ENCODE assay signal across 1 cellular context in the genomic region with DNA sequence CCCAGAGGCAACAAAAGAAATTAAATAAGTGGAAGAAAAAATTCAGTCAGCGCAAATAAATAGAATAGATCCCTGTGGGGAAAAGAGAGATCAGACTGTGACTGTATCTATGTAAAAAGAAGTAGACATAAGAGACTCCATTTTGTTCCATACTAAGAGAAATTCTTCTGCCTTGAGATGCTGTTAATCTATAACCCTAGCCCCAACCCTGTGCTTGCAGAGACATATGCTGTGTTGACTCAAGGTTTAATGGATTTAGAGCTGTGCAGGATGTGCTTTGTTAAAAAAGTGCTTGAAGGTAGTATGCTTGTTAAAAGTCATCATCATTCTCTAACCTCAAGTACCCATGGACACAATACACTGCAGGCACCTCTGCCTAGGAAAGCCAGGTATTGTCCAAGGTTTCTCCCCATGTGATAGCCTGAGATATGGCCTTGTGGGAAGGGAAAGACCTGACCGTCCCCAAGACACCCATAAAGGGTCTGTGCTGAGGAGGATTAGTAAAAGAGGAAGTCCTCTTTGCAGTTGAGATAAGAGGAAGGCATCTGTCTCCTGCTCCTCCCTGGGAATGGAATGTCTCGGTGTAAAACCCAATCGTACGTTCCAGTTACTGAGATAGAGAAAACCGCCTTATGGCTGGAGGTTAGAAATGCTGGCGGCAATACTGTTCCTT.
TF ChIP-seq lines count a peak whose summit lies in the region.
"Not testable (repeated sequence)": the region's sequence is repeated elsewhere in the genome, so short reads cannot be mapped to it uniquely, and the experiment has no call there.

No MANE protein-coding gene starts in this region.

TF ChIP-seq in K562, 482 proteins besides CTCF, POLR2A, EP300 and RAD21 (continued from another document and continues in another):
- TF ChIP-seq, protein P1, sequence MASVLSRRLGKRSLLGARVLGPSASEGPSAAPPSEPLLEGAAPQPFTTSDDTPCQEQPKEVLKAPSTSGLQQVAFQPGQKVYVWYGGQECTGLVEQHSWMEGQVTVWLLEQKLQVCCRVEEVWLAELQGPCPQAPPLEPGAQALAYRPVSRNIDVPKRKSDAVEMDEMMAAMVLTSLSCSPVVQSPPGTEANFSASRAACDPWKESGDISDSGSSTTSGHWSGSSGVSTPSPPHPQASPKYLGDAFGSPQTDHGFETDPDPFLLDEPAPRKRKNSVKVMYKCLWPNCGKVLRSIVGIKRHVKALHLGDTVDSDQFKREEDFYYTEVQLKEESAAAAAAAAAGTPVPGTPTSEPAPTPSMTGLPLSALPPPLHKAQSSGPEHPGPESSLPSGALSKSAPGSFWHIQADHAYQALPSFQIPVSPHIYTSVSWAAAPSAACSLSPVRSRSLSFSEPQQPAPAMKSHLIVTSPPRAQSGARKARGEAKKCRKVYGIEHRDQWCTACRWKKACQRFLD (CRISPR knock-in tag; IDR thresholded peaks at IDR 0.05): peak; percentile 52; the same call in 1 of the 2 replicates
- TF ChIP-seq CTBP1 (IDR thresholded peaks at IDR 0.05; ENCODE audit: borderline replicate concordance): peak; percentile 100
- TF ChIP-seq CBFA2T3 (IDR thresholded peaks at IDR 0.05): peak; percentile 94
- peak in 1 of 2 experiments; percentile 60; a peak in 1 of 4 replicates for TF ChIP-seq ARNT (IDR thresholded peaks at IDR 0.05)
- peak; percentile 93 for TF ChIP-seq ELF4 (CRISPR knock-in tag; IDR thresholded peaks at IDR 0.05)
- TF ChIP-seq KAT7 (CRISPR knock-in tag; IDR thresholded peaks at IDR 0.05; ENCODE audit: borderline replicate concordance): peak; percentile 64; the same call in 1 of the 2 replicates
- TF ChIP-seq FOXK2 (conservative IDR thresholded peaks at IDR 0.05 in 1 of 2, IDR thresholded peaks at IDR 0.05 in 1 of 2; ENCODE audit: low read depth in 2 of 2): 0 out of 4 replicates have a peak, but pooled peaks of 1 of the 2 experiments have one; percentile 25
- TF ChIP-seq PTTG1 (tag; IDR thresholded peaks at IDR 0.05; ENCODE audit: low read depth): peak; percentile 76
- TF ChIP-seq JUND (IDR thresholded peaks at IDR 0.05; ENCODE audit: borderline replicate concordance, low read depth, low read length): peak; percentile 54; the same call in 1 of the 2 replicates
- not testable (repeated sequence) for TF ChIP-seq JUND (tag; IDR thresholded peaks at IDR 0.05; ENCODE audit: borderline replicate concordance, low read depth, low read length); ATF1 (CRISPR knock-in tag; IDR thresholded peaks at IDR 0.05); NR2C2 (CRISPR knock-in tag; IDR thresholded peaks at IDR 0.05)
- TF ChIP-seq CXXC5 (CRISPR knock-in tag; IDR thresholded peaks at IDR 0.05): peak; percentile 81
- peak; percentile 96 for TF ChIP-seq ARID1B (IDR thresholded peaks at IDR 0.05)
- peak; percentile 77 for TF ChIP-seq ATF7 (IDR thresholded peaks at IDR 0.05)
- peak; percentile 78 for TF ChIP-seq ZNF766 (CRISPR knock-in tag; conservative IDR thresholded peaks at IDR 0.05)
- TF ChIP-seq ATF1 (tag; IDR thresholded peaks at IDR 0.05): peak; percentile 24; the same call in 1 of the 2 replicates
- TF ChIP-seq ZNF445 (CRISPR knock-in tag; IDR thresholded peaks at IDR 0.05; ENCODE audit: low read depth): 0 out of 2 replicates have a peak, but pooled peaks have one; percentile 49
- TF ChIP-seq PHF8 (IDR thresholded peaks at IDR 0.05; ENCODE audit: borderline replicate concordance, low read length): peak; percentile 18; the same call in 1 of the 2 replicates
- peak; percentile 79; the same call in 1 of the 2 replicates for TF ChIP-seq PTRF (tag; IDR thresholded peaks at IDR 0.05)
- peak; percentile 47 to 61; a peak in 3 of 4 replicates for TF ChIP-seq MAZ (CRISPR knock-in tag; conservative IDR thresholded peaks at IDR 0.05 in 1 of 2, IDR thresholded peaks at IDR 0.05 in 1 of 2)
- 0 out of 2 replicates have a peak, but pooled peaks have one; percentile 37 for TF ChIP-seq HDAC8 (tag; IDR thresholded peaks at IDR 0.05)
- peak; percentile 32; the same call in 1 of the 2 replicates for TF ChIP-seq BHLHE40 (IDR thresholded peaks at IDR 0.05; ENCODE audit: low read length)
- TF ChIP-seq NBN (IDR thresholded peaks at IDR 0.05; ENCODE audit: low read depth): peak; percentile 70; the same call in 1 of the 2 replicates
- peak; percentile 25 for TF ChIP-seq MEF2D (tag; conservative IDR thresholded peaks at IDR 0.05; ENCODE audit: low read depth)
- TF ChIP-seq NONO (IDR thresholded peaks at IDR 0.05; ENCODE audit: low read depth in 2 of 2, low read length in 1 of 2): peak in 1 of 2 experiments; percentile 46; a peak in 1 of 4 replicates
- TF ChIP-seq DMBX1 (CRISPR knock-in tag; IDR thresholded peaks at IDR 0.05; ENCODE audit: borderline replicate concordance): peak; percentile 75
- 0 out of 2 replicates have a peak, but pooled peaks have one; percentile 31 for TF ChIP-seq ELF1 (tag; IDR thresholded peaks at IDR 0.05)
- TF ChIP-seq, protein P2, sequence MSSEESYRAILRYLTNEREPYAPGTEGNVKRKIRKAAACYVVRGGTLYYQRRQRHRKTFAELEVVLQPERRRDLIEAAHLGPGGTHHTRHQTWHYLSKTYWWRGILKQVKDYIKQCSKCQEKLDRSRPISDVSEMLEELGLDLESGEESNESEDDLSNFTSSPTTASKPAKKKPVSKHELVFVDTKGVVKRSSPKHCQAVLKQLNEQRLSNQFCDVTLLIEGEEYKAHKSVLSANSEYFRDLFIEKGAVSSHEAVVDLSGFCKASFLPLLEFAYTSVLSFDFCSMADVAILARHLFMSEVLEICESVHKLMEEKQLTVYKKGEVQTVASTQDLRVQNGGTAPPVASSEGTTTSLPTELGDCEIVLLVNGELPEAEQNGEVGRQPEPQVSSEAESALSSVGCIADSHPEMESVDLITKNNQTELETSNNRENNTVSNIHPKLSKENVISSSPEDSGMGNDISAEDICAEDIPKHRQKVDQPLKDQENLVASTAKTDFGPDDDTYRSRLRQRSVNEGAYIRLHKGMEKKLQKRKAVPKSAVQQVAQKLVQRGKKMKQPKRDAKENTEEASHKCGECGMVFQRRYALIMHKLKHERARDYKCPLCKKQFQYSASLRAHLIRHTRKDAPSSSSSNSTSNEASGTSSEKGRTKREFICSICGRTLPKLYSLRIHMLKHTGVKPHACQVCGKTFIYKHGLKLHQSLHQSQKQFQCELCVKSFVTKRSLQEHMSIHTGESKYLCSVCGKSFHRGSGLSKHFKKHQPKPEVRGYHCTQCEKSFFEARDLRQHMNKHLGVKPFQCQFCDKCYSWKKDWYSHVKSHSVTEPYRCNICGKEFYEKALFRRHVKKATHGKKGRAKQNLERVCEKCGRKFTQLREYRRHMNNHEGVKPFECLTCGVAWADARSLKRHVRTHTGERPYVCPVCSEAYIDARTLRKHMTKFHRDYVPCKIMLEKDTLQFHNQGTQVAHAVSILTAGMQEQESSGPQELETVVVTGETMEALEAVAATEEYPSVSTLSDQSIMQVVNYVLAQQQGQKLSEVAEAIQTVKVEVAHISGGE (CRISPR knock-in tag; IDR thresholded peaks at IDR 0.05): 0 out of 6 replicates have a peak, but pooled peaks of 1 of the 3 experiments have one; percentile 20
- TF ChIP-seq SOX6 (IDR thresholded peaks at IDR 0.05): peak; percentile 94
- TF ChIP-seq NR2C2 (tag; IDR thresholded peaks at IDR 0.05): peak; percentile 42; the same call in 1 of the 2 replicates
- TF ChIP-seq SMAD3 (CRISPR knock-in tag; conservative IDR thresholded peaks at IDR 0.05): peak; percentile 79; the same call in 1 of the 2 replicates
- peak; percentile 98 for TF ChIP-seq MECOM (CRISPR knock-in tag; IDR thresholded peaks at IDR 0.05)
- peak; percentile 99 for TF ChIP-seq SMARCE1 (IDR thresholded peaks at IDR 0.05)
- TF ChIP-seq SMARCC2 (IDR thresholded peaks at IDR 0.05; ENCODE audit: low read depth): peak; percentile 94
- 0 out of 2 replicates have a peak, but pooled peaks have one; percentile 10 for TF ChIP-seq TCFL5 (CRISPR knock-in tag; conservative IDR thresholded peaks at IDR 0.05)
- TF ChIP-seq LCOR (CRISPR knock-in tag; IDR thresholded peaks at IDR 0.05): peak; percentile 89
- TF ChIP-seq, protein P3, sequence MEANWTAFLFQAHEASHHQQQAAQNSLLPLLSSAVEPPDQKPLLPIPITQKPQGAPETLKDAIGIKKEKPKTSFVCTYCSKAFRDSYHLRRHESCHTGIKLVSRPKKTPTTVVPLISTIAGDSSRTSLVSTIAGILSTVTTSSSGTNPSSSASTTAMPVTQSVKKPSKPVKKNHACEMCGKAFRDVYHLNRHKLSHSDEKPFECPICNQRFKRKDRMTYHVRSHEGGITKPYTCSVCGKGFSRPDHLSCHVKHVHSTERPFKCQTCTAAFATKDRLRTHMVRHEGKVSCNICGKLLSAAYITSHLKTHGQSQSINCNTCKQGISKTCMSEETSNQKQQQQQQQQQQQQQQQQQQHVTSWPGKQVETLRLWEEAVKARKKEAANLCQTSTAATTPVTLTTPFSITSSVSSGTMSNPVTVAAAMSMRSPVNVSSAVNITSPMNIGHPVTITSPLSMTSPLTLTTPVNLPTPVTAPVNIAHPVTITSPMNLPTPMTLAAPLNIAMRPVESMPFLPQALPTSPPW (CRISPR knock-in tag; IDR thresholded peaks at IDR 0.05): peak; percentile 42; the same call in 1 of the 2 replicates
- TF ChIP-seq, protein P4, sequence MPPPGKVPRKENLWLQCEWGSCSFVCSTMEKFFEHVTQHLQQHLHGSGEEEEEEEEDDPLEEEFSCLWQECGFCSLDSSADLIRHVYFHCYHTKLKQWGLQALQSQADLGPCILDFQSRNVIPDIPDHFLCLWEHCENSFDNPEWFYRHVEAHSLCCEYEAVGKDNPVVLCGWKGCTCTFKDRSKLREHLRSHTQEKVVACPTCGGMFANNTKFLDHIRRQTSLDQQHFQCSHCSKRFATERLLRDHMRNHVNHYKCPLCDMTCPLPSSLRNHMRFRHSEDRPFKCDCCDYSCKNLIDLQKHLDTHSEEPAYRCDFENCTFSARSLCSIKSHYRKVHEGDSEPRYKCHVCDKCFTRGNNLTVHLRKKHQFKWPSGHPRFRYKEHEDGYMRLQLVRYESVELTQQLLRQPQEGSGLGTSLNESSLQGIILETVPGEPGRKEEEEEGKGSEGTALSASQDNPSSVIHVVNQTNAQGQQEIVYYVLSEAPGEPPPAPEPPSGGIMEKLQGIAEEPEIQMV (tag; conservative IDR thresholded peaks at IDR 0.05; ENCODE audit: low read depth): peak; percentile 35; the same call in 1 of the 2 replicates
- TF ChIP-seq, protein P5, sequence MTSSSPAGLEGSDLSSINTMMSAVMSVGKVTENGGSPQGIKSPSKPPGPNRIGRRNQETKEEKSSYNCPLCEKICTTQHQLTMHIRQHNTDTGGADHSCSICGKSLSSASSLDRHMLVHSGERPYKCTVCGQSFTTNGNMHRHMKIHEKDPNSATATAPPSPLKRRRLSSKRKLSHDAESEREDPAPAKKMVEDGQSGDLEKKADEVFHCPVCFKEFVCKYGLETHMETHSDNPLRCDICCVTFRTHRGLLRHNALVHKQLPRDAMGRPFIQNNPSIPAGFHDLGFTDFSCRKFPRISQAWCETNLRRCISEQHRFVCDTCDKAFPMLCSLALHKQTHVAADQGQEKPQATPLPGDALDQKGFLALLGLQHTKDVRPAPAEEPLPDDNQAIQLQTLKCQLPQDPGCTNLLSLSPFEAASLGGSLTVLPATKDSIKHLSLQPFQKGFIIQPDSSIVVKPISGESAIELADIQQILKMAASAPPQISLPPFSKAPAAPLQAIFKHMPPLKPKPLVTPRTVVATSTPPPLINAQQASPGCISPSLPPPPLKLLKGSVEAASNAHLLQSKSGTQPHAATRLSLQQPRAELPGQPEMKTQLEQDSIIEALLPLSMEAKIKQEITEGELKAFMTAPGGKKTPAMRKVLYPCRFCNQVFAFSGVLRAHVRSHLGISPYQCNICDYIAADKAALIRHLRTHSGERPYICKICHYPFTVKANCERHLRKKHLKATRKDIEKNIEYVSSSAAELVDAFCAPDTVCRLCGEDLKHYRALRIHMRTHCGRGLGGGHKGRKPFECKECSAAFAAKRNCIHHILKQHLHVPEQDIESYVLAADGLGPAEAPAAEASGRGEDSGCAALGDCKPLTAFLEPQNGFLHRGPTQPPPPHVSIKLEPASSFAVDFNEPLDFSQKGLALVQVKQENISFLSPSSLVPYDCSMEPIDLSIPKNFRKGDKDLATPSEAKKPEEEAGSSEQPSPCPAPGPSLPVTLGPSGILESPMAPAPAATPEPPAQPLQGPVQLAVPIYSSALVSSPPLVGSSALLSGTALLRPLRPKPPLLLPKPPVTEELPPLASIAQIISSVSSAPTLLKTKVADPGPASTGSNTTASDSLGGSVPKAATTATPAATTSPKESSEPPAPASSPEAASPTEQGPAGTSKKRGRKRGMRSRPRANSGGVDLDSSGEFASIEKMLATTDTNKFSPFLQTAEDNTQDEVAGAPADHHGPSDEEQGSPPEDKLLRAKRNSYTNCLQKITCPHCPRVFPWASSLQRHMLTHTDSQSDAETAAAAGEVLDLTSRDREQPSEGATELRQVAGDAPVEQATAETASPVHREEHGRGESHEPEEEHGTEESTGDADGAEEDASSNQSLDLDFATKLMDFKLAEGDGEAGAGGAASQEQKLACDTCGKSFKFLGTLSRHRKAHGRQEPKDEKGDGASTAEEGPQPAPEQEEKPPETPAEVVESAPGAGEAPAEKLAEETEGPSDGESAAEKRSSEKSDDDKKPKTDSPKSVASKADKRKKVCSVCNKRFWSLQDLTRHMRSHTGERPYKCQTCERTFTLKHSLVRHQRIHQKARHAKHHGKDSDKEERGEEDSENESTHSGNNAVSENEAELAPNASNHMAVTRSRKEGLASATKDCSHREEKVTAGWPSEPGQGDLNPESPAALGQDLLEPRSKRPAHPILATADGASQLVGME (CRISPR knock-in tag; IDR thresholded peaks at IDR 0.05): peak; percentile 83; the same call in 1 of the 2 replicates
- peak in 1 of 2 experiments; percentile 93; a peak in 2 of 4 replicates for TF ChIP-seq SRF (CRISPR knock-in tag; IDR thresholded peaks at IDR 0.05)
- peak; percentile 47 for TF ChIP-seq RBBP5 (IDR thresholded peaks at IDR 0.05; ENCODE audit: borderline replicate concordance, insufficient read depth, low read length, poor library complexity, severe bottlenecking)
- TF ChIP-seq ZEB2 (IDR thresholded peaks at IDR 0.05): peak; percentile 97
- TF ChIP-seq NCOA1 (IDR thresholded peaks at IDR 0.05; ENCODE audit: low read depth): 0 out of 2 replicates have a peak, but pooled peaks have one; percentile 54
- peak; percentile 47; the same call in 1 of the 2 replicates for TF ChIP-seq ETV5 (CRISPR knock-in tag; IDR thresholded peaks at IDR 0.05; ENCODE audit: low read depth)
- peak; percentile 68 for TF ChIP-seq POLR2AphosphoS5 (IDR thresholded peaks at IDR 0.05; ENCODE audit: control insufficient read depth, insufficient read depth, low read depth, low read length)
